22 cellular contexts compared by ENCODE assay signal in the genomic region with DNA sequence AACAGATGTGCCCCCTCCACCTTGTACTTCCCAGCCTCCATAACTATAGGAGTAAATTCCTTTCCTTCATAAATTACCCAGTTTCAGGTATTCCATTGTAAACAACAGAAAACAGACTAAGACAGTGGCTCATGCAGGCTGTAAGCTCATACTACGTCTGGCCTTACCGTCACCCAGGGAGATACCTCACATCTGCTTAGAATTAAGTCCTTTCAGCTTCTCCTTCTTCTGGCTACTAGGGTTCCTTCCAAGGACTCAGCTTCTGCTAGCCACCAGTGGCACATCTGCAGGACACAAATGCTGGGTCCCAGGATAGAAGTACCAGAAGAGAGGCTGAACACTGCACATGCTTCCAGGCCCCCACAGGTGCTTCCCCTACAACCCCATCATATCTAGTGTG. TPM values are rescaled to one million over a fixed set of nuclear protein-coding genes. Genes with fewer than 3 reads are reported as not detected.
DNase-seq lines count a peak whose midpoint lies in the region; ATAC-seq and TF ChIP-seq lines count a peak whose summit lies in the region.
"Had no signal": no experiment of that assay in that cellular context is flagged by ENCODE, and none has a peak within 500 bp of the region (broad histone marks: within the 10 kb centered on the region; RNA-seq: fewer than 3 reads in every experiment).

No MANE protein-coding gene starts in this region.

- no peak overlapping the region for H2BK120ac ChIP-seq in IMR-90 (ENCODE audit: low read depth, low read length)

- POLR2A ChIA-PET in IMR-90 (lab: Charles Lee; ENCODE audit: unreplicated experiment): no interaction called here

- H4K5ac ChIP-seq in IMR-90 (ENCODE audit: low read depth, low read length): no peak overlapping the region

- intact Hi-C loops in IMR-90 (cut with micrococcal nuclease): no loop called here
- intact Hi-C loops in esophagus muscularis mucosa (cut with DNase I): no loop called here
- intact Hi-C loops in right cardiac atrium (cut with DNase I): no loop called here

- no peak overlapping the region for H3K18ac ChIP-seq in IMR-90 (ENCODE audit: low read depth, low read length)

- H3K9me1 ChIP-seq in IMR-90 (ENCODE audit: insufficient read depth, low read length): peaks cover 2% of the 10 kb centered on the region; the same call in 1 of the 2 replicates

- H3K4me2 ChIP-seq in IMR-90 (ENCODE audit: low read depth, low read length): no peak overlapping the region
- H3K4me2 ChIP-seq: A549, BLaER1 had no signal

- CTCF ChIA-PET in IMR-90 (lab: Yijun Ruan, JAX): no interaction called here

- H3K56ac ChIP-seq in IMR-90 (ENCODE audit: extremely low read depth, insufficient read depth, low read length): no peak overlapping the region

- no peak overlapping the region for H2AK9ac ChIP-seq in IMR-90 (replicated peaks; ENCODE audit: low read depth, low read length, poor library complexity)

- H4K91ac ChIP-seq in IMR-90 (ENCODE audit: insufficient read depth, low read depth, low read length): no peak overlapping the region

- H3K9me3 ChIP-seq in IMR-90 (ENCODE audit: control insufficient read depth, insufficient read depth, low read length) (peaks cover 3% of the 10 kb centered on the region), esophagus muscularis mucosa (peaks cover 0 to 7% (median 5%) of the 10 kb centered on the region in 4 donors), right cardiac atrium (ENCODE audit: control insufficient read depth, low read length) (no peaks in the 10 kb centered on the region)
- H3K9me3 ChIP-seq: BE2C had no signal

- TF ChIP-seq CTCF in AG10803 (conservative IDR thresholded peaks at IDR 0.05; ENCODE audit: low read length): no peak
- TF ChIP-seq CTCF in IMR-90 (conservative IDR thresholded peaks at IDR 0.05; ENCODE audit: low read depth, low read length): no peak
- no peak for TF ChIP-seq CTCF in esophagus muscularis mucosa (IDR thresholded peaks at IDR 0.05)

- no peak overlapping the region for H3K14ac ChIP-seq in IMR-90 (replicated peaks; ENCODE audit: low read depth, low read length)

- H3K27me3 ChIP-seq in IMR-90 (ENCODE audit: control insufficient read depth, insufficient read depth, low read length) (no peaks in the 10 kb centered on the region), esophagus muscularis mucosa (no peaks in the 10 kb centered on the region), right cardiac atrium (ENCODE audit: control insufficient read depth, insufficient read depth) (no peaks in the 10 kb centered on the region)
- H3K27me3 ChIP-seq: BE2C, BLaER1 had no signal

- H3K36me3 ChIP-seq in IMR-90 (ENCODE audit: control insufficient read depth, insufficient read depth, low read length) (no peaks in the 10 kb centered on the region), esophagus muscularis mucosa (no peaks in the 10 kb centered on the region)
- H3K36me3 ChIP-seq: BE2C, BLaER1 had no signal

- H2AK5ac ChIP-seq in IMR-90 (ENCODE audit: low read depth, low read length): no peak overlapping the region

- peak overlapping the region; percentile 8 for H2AFZ ChIP-seq in IMR-90 (replicated peaks; ENCODE audit: low read length, poor library complexity)

- no peak overlapping the region for H2BK5ac ChIP-seq in IMR-90 (ENCODE audit: low read depth, low read length, poor library complexity, severe bottlenecking)

- H3K4ac ChIP-seq in IMR-90 (ENCODE audit: low read depth, low read length): no peak overlapping the region

- no peak for TF ChIP-seq POLR2A in IMR-90 (IDR thresholded peaks at IDR 0.05; ENCODE audit: low read depth, low read length)
- TF ChIP-seq POLR2A in esophagus muscularis mucosa (IDR thresholded peaks at IDR 0.05; ENCODE audit: low read depth): no peak

- no peak overlapping the region for H3K9ac ChIP-seq in IMR-90 (ENCODE audit: low read depth, low read length)
- H3K9ac ChIP-seq: BLaER1 had no signal

- H2BK15ac ChIP-seq in IMR-90 (ENCODE audit: low read depth, low read length): no peak overlapping the region

- no peaks in the 10 kb centered on the region for H4K20me1 ChIP-seq in IMR-90 (ENCODE audit: insufficient read depth, low read length)
- H4K20me1 ChIP-seq: BLaER1 had no signal

- no peak overlapping the region for H3K4me3 ChIP-seq in AG10803 (ENCODE audit: low read length)
- no peak overlapping the region for H3K4me3 ChIP-seq in IMR-90 (ENCODE audit: insufficient read depth, low read depth, low read length)
- H3K4me3 ChIP-seq in esophagus muscularis mucosa: no peak overlapping the region
- H3K4me3 ChIP-seq in right cardiac atrium (ENCODE audit: low read length): no peak overlapping the region
- H3K4me3 ChIP-seq: A549, BLaER1 had no signal

- peak; percentile 51 for DNase-seq in AG10803 (ENCODE audit: low read depth)
- no peak for DNase-seq in IMR-90
- DNase-seq in esophagus muscularis mucosa (ENCODE audit: extremely low spot score): peak; percentile 81
- DNase-seq in fibroblast of gingiva (ENCODE audit: low read depth): peak; percentile 29
- no peak for DNase-seq in stimulated activated CD4-positive, alpha-beta T cell treated with anti-CD3 and anti-CD28 coated beads, Interleukin-4, amount 100 ng/mL, for 24 hours
- DNase-seq in right cardiac atrium: no peak
- DNase-seq in NCI-H1930 (lab: John Stamatoyannopoulos, UW): no peak
- DNase-seq: BE2C; C1 segment of cervical spinal cord; CD4-positive, alpha-beta memory T cell; CD4-positive, CD25-positive, alpha-beta regulatory T cell; CD8-positive, alpha-beta memory T cell; COR-L47; DMS 273 treated with DMSO at 0.1 percent for 48 hours; DMS153; DMS53; DMS79; DND-41; GF-D8 had no signal

- WGBS in IMR-90 (ENCODE audit: extremely low coverage in 2 of 2, insufficient read length in 1 of 2), 2 experiments: 92% methylated on average over 2 of the region's 2 CpGs; no CpG with 5 or more reads in 1 of the 2 experiments
- WGBS in esophagus muscularis mucosa: 79% methylated on average over 2 of the region's 2 CpGs
- WGBS in right cardiac atrium: 85% methylated on average over 2 of the region's 2 CpGs

- dilution Hi-C loops in IMR-90 (cut with HindIII; ENCODE audit: low sequenced_read_pairs, unreplicated experiment): no loop called here

- no peak overlapping the region for H3K27ac ChIP-seq in IMR-90 (ENCODE audit: insufficient read depth, low read length)
- H3K27ac ChIP-seq in esophagus muscularis mucosa (replicated peaks in 1 of 4): no peak overlapping the region
- no peak overlapping the region for H3K27ac ChIP-seq in right cardiac atrium (ENCODE audit: low read length)
- H3K27ac ChIP-seq: 22Rv1, A549, BLaER1 had no signal

- BruUV-seq in IMR-90 (replicated peaks; lab: Mats Ljungman, UMichigan): no TSS peak

- H3K79me1 ChIP-seq in IMR-90 (ENCODE audit: low read depth in 1 of 2, low read length in 2 of 2): no peaks in the 10 kb centered on the region

- TF ChIP-seq EP300 in esophagus muscularis mucosa (IDR thresholded peaks at IDR 0.05): no peak

- no peak overlapping the region for H3K23ac ChIP-seq in IMR-90 (ENCODE audit: low read depth, low read length)

- TF ChIP-seq RAD21 in IMR-90 (IDR thresholded peaks at IDR 0.05; ENCODE audit: low read length): no peak

- in situ Hi-C loops in IMR-90 (cut with MboI; ENCODE audit: low sequenced_read_pairs): no loop called here

- H2BK20ac ChIP-seq in IMR-90 (ENCODE audit: low read depth, low read length): no peak overlapping the region

- no peak overlapping the region for H4K8ac ChIP-seq in IMR-90 (ENCODE audit: low read depth in 2 of 2, low read length in 2 of 2)

- ATAC-seq in IMR-90 (ENCODE audit: low read depth): no peak
- ATAC-seq in right cardiac atrium: no peak
- ATAC-seq: A549 had no signal

- H3K4me1 ChIP-seq in IMR-90 (ENCODE audit: control insufficient read depth, insufficient read depth, low read length) (peaks cover 4% of the 10 kb centered on the region), esophagus muscularis mucosa (no peaks in the 10 kb centered on the region), right cardiac atrium (ENCODE audit: control insufficient read depth, insufficient read depth, low read length) (no peaks in the 10 kb centered on the region)
- H3K4me1 ChIP-seq: A549, BE2C, BLaER1 had no signal

TF ChIP-seq in IMR-90, 13 proteins besides CTCF, POLR2A, EP300 and RAD21:
- TF ChIP-seq, protein P1, sequence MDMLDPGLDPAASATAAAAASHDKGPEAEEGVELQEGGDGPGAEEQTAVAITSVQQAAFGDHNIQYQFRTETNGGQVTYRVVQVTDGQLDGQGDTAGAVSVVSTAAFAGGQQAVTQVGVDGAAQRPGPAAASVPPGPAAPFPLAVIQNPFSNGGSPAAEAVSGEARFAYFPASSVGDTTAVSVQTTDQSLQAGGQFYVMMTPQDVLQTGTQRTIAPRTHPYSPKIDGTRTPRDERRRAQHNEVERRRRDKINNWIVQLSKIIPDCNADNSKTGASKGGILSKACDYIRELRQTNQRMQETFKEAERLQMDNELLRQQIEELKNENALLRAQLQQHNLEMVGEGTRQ (IDR thresholded peaks at IDR 0.05; ENCODE audit: low read depth, low read length): no peak
- TF ChIP-seq RFX5 (IDR thresholded peaks at IDR 0.05; ENCODE audit: low read depth, low read length): no peak
TF ChIP-seq in IMR-90: peak in this region for 0.

RNA-seq across cellular contexts. Expression of a gene that starts 22.4 kb away (rescaled TPM):
- total RNA-seq in IMR-90 (2012; rRNA removed) (19.4 and 43.3 TPM in 2 replicates), esophagus muscularis mucosa (10 to 100 TPM; 40.4 to 58.2 (median 45.2) TPM), right cardiac atrium (10 to 100 TPM; 50.2 to 65.6 (median 58.0) TPM)
- polyA plus RNA-seq in IMR-90 (2012; rRNA removed) (31.6 and 32.4 TPM in 2 replicates), right cardiac atrium (52.3 TPM)
- 5.2 and 11.4 TPM in 2 replicates for polyA plus RNA-seq in IMR-90 (2012; cell fraction: cytosol; rRNA removed)
- polyA plus RNA-seq in IMR-90 (2012; cell fraction: nucleus; rRNA removed; ENCODE audit: low replicate concordance): 1.9 and 13.6 TPM in 2 replicates

Comparison
In these comparisons a context has a peak if more than half of its experiments do, and no peak if none do; other contexts are left out.
1. DNase-seq: peak in AG10803 (single experiment), esophagus muscularis mucosa (single experiment) and fibroblast of gingiva (single experiment); none in IMR-90 (single experiment), stimulated activated CD4-positive, alpha-beta T cell treated with anti-CD3 and anti-CD28 coated beads, Interleukin-4, amount 100 ng/mL, for 24 hours (single experiment), right cardiac atrium (0 of 3) and NCI-H1930 (0 of 2).